9 cellular contexts compared by ENCODE assay signal in genomic region chr2:45001629-45002385, GRCh38. TPM values are rescaled to one million over a fixed set of nuclear protein-coding genes. Genes with fewer than 3 reads are reported as not detected.
DNase-seq lines count a peak whose midpoint lies in the region; ATAC-seq, FAIRE-seq and TF ChIP-seq lines count a peak whose summit lies in the region.
"Had no signal": no experiment of that assay in that cellular context is flagged by ENCODE, and none has a peak within 500 bp of the region (broad histone marks: within the 10 kb centered on the region; RNA-seq: fewer than 3 reads in every experiment).

No MANE protein-coding gene starts in this region.

- H3K4me1 Mint-ChIP-seq in naive thymus-derived CD8-positive, alpha-beta T cell: peaks cover 14 to 43% (median 34%) of the 10 kb centered on the region in 4 donors

- H3K27ac ChIP-seq in HUES64 (ENCODE audit: low read depth, low read length) (no peak overlapping the region), coronary artery (no peak overlapping the region), gastroesophageal sphincter (no peak overlapping the region), PC-9 (no peak overlapping the region)

- H3K27me3 Mint-ChIP-seq in naive thymus-derived CD8-positive, alpha-beta T cell: peaks cover 48 to 100% (median 67%) of the 10 kb centered on the region in 5 donors

- H4K20me1 ChIP-seq in PC-9 (ENCODE audit: insufficient read depth): no peaks in the 10 kb centered on the region

- H3K27me3 ChIP-seq in HUES64 (ENCODE audit: insufficient read depth, low read length) (peaks cover 100% of the 10 kb centered on the region), gastroesophageal sphincter (peaks cover 100% of the 10 kb centered on the region), PC-9 (ENCODE audit: insufficient read depth, low read depth) (no peaks in the 10 kb centered on the region)

- H3K4me2 ChIP-seq in PC-9: no peak overlapping the region

- no peak for ATAC-seq in naive thymus-derived CD8-positive, alpha-beta T cell
- ATAC-seq in gastroesophageal sphincter: no peak

- H3K9me3 Mint-ChIP-seq in naive thymus-derived CD8-positive, alpha-beta T cell: peaks cover 0 to 3% (median 2%) of the 10 kb centered on the region in 9 donors

- peak overlapping the region in 2 of 10 donors; percentile 40 to 47 for H3K27ac Mint-ChIP-seq in naive thymus-derived CD8-positive, alpha-beta T cell

- no peak for DNase-seq in AG10803 (ENCODE audit: low read depth)
- no peak for DNase-seq in coronary artery (ENCODE audit: low spot score)
- no peak for DNase-seq in naive thymus-derived CD8-positive, alpha-beta T cell
- no peak for DNase-seq in SKM-1 treated with dmso at 0.1 percent for 144 hours (lab: John Stamatoyannopoulos, UW; ENCODE audit: unreplicated experiment)
- no peak for DNase-seq in PC-9
- DNase-seq in frontal cortex (ENCODE audit: low spot score in 2 of 2): no peak
- DNase-seq: NCI-H510A treated with DMSO at 0.1 percent for 48 hours had no signal

- H3K4me1 ChIP-seq in HUES64 (ENCODE audit: insufficient read depth, low read length): peaks cover 9% of the 10 kb centered on the region
- peaks cover 0 to 47% (median 23%) of the 10 kb centered on the region in 3 donors for H3K4me1 ChIP-seq in gastroesophageal sphincter
- peaks cover 3% of the 10 kb centered on the region; the same call in 1 of the 2 replicates for H3K4me1 ChIP-seq in PC-9 (replicated peaks; ENCODE audit: insufficient read depth)

- no peaks in the 10 kb centered on the region for H3K36me3 ChIP-seq in HUES64 (ENCODE audit: insufficient read depth, low read length)
- H3K36me3 ChIP-seq in gastroesophageal sphincter: no peaks in the 10 kb centered on the region
- H3K36me3 ChIP-seq in PC-9 (ENCODE audit: low read depth): no peaks in the 10 kb centered on the region

- H2AFZ ChIP-seq in PC-9: no peak overlapping the region

- H3K79me2 ChIP-seq in PC-9 (ENCODE audit: low read depth): peaks cover under 1% of the 10 kb centered on the region; the same call in 1 of the 2 replicates

- H3K4me3 Mint-ChIP-seq in naive thymus-derived CD8-positive, alpha-beta T cell: peak overlapping the region; percentile 54 to 77 (median 66)

- TF ChIP-seq CTCF in AG10803 (conservative IDR thresholded peaks at IDR 0.05; ENCODE audit: low read length): no peak
- no peak for TF ChIP-seq CTCF in coronary artery (IDR thresholded peaks at IDR 0.05)
- TF ChIP-seq CTCF in gastroesophageal sphincter (IDR thresholded peaks at IDR 0.05): no peak
- no peak for TF ChIP-seq CTCF in PC-9 (conservative IDR thresholded peaks at IDR 0.05)

- POLR2A ChIA-PET in naive thymus-derived CD8-positive, alpha-beta T cell (lab: Charles Lee): no interaction called here
- POLR2A ChIA-PET in PC-9 (lab: Charles Lee; ENCODE audit: unreplicated experiment): no interaction called here

- H3K36me3 Mint-ChIP-seq in naive thymus-derived CD8-positive, alpha-beta T cell: no peaks in the 10 kb centered on the region

- no peak for TF ChIP-seq POLR2A in gastroesophageal sphincter (IDR thresholded peaks at IDR 0.05)

- WGBS in HUES64: 7% methylated on average over 16 of the region's 17 CpGs
- 20 to 23% methylated on average over 7 to 17 of the region's 17 CpGs for WGBS in gastroesophageal sphincter (ENCODE audit: low coverage in 1 of 2), 2 donors

- TF ChIP-seq EP300 in gastroesophageal sphincter (IDR thresholded peaks at IDR 0.05): no peak

- no peaks in the 10 kb centered on the region for H3K9me2 ChIP-seq in PC-9 (ENCODE audit: insufficient read depth)

- intact Hi-C loops in PC-9 (cut with micrococcal nuclease; ENCODE audit: unreplicated experiment): no loop called here

- FAIRE-seq in frontal cortex (lab: Jason Lieb, UNC): no peak

- no peaks in the 10 kb centered on the region for H3F3A ChIP-seq in PC-9 (ENCODE audit: insufficient read depth, low read depth)

- no TSS peak for BruUV-seq in PC-9 (replicated peaks; lab: Mats Ljungman, UMichigan)

- no peak overlapping the region for H3K9ac ChIP-seq in HUES64 (ENCODE audit: low read depth, low read length)

- H3K4me3 ChIP-seq in AG10803 (ENCODE audit: low read length) (peak overlapping the region; percentile 39), HUES64 (ENCODE audit: low read length) (peak overlapping the region; percentile 39), coronary artery (peak overlapping the region; percentile 63), gastroesophageal sphincter (peak overlapping the region in 1 of 2 donors; percentile 35), PC-9 (no peak overlapping the region)

- H3K9me3 ChIP-seq in HUES64 (ENCODE audit: insufficient read depth, low read depth, low read length) (no peaks in the 10 kb centered on the region), gastroesophageal sphincter (no peaks in the 10 kb centered on the region), PC-9 (ENCODE audit: insufficient read depth, low read depth) (no peaks in the 10 kb centered on the region)

- CTCF ChIA-PET in PC-9 (lab: Charles Lee): no interaction called here

RNA-seq across cellular contexts. Expression of gene SIX2, which starts 7.4 kb away (rescaled TPM):
- 0.25 TPM for polyA plus RNA-seq in HUES64 (2013, experiment 1 of 2)
- 0.32 TPM for polyA plus RNA-seq in HUES64 (2013, experiment 2 of 2)
- not detected for total RNA-seq in naive thymus-derived CD8-positive, alpha-beta T cell
- not detected for polyA plus RNA-seq in naive thymus-derived CD8-positive, alpha-beta T cell
- 1 to 10 TPM in 3 of 4 donors, not detected in 1; 1.2 to 1.7 (median 1.5) TPM for total RNA-seq in gastroesophageal sphincter
- 10.2 and 11.9 TPM in 2 replicates for total RNA-seq in PC-9 (2021)
- 0.41 TPM for total RNA-seq in frontal cortex
